Comparison of ENCODE assay signal across 2 cellular contexts in the genomic region with DNA sequence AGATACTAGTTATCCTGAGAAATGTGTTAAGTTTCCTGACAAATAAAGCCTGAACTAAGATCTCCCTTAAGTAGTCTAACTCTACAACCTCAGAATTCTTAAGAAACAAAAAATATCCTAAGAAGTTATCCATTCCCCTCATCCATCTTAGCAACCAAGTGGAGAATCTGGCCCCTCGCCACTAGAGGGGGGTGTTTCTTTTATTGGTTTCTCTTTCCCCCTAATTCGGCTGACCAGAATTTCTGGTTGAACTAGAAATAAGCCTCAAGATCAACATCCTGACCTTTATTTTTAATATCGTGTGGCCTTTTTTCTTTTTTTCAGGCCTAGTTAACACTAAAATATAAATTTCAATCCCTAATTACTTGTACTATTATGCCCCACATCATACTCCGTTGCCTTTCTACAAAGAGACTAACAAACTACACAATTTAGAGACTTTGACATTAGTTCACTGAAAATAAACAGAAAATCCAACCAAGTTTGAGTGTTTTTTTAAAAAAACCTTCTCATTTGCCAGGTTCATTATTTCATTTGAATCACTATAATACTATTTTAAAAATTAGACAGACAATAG.
TF ChIP-seq lines count a peak whose summit lies in the region.

No MANE protein-coding gene starts in this region.

TF ChIP-seq in GM23338, 12 proteins besides CTCF, POLR2A, EP300 and RAD21 (continued from another document):
- TF ChIP-seq, protein P1, sequence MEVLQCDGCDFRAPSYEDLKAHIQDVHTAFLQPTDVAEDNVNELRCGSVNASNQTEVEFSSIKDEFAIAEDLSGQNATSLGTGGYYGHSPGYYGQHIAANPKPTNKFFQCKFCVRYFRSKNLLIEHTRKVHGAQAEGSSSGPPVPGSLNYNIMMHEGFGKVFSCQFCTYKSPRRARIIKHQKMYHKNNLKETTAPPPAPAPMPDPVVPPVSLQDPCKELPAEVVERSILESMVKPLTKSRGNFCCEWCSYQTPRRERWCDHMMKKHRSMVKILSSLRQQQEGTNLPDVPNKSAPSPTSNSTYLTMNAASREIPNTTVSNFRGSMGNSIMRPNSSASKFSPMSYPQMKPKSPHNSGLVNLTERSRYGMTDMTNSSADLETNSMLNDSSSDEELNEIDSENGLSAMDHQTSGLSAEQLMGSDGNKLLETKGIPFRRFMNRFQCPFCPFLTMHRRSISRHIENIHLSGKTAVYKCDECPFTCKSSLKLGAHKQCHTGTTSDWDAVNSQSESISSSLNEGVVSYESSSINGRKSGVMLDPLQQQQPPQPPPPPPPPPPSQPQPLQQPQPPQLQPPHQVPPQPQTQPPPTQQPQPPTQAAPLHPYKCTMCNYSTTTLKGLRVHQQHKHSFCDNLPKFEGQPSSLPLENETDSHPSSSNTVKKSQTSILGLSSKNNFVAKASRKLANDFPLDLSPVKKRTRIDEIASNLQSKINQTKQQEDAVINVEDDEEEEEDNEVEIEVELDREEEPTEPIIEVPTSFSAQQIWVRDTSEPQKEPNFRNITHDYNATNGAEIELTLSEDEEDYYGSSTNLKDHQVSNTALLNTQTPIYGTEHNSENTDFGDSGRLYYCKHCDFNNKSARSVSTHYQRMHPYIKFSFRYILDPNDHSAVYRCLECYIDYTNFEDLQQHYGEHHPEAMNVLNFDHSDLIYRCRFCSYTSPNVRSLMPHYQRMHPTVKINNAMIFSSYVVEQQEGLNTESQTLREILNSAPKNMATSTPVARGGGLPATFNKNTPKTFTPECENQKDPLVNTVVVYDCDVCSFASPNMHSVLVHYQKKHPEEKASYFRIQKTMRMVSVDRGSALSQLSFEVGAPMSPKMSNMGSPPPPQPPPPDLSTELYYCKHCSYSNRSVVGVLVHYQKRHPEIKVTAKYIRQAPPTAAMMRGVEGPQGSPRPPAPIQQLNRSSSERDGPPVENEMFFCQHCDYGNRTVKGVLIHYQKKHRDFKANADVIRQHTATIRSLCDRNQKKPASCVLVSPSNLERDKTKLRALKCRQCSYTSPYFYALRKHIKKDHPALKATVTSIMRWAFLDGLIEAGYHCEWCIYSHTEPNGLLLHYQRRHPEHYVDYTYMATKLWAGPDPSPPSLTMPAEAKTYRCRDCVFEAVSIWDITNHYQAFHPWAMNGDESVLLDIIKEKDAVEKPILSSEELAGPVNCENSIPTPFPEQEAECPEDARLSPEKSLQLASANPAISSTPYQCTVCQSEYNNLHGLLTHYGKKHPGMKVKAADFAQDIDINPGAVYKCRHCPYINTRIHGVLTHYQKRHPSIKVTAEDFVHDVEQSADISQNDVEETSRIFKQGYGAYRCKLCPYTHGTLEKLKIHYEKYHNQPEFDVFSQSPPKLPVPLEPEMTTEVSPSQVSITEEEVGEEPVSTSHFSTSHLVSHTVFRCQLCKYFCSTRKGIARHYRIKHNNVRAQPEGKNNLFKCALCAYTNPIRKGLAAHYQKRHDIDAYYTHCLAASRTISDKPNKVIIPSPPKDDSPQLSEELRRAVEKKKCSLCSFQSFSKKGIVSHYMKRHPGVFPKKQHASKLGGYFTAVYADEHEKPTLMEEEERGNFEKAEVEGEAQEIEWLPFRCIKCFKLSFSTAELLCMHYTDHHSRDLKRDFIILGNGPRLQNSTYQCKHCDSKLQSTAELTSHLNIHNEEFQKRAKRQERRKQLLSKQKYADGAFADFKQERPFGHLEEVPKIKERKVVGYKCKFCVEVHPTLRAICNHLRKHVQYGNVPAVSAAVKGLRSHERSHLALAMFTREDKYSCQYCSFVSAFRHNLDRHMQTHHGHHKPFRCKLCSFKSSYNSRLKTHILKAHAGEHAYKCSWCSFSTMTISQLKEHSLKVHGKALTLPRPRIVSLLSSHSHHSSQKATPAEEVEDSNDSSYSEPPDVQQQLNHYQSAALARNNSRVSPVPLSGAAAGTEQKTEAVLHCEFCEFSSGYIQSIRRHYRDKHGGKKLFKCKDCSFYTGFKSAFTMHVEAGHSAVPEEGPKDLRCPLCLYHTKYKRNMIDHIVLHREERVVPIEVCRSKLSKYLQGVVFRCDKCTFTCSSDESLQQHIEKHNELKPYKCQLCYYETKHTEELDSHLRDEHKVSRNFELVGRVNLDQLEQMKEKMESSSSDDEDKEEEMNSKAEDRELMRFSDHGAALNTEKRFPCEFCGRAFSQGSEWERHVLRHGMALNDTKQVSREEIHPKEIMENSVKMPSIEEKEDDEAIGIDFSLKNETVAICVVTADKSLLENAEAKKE (CRISPR knock-in tag; IDR thresholded peaks at IDR 0.05) = no peak
- TF ChIP-seq NANOG (IDR thresholded peaks at IDR 0.05; ENCODE audit: borderline replicate concordance) (no peak), CREB1 (CRISPR knock-in tag; IDR thresholded peaks at IDR 0.05; ENCODE audit: low read depth) (no peak), STAT1 (IDR thresholded peaks at IDR 0.05; ENCODE audit: unreplicated experiment) (no peak), POLR2AphosphoS5 (IDR thresholded peaks at IDR 0.05; ENCODE audit: low read depth) (no peak), ZNF331 (CRISPR knock-in tag; IDR thresholded peaks at IDR 0.05; ENCODE audit: low read depth) (no peak)
- TF ChIP-seq, protein P2, sequence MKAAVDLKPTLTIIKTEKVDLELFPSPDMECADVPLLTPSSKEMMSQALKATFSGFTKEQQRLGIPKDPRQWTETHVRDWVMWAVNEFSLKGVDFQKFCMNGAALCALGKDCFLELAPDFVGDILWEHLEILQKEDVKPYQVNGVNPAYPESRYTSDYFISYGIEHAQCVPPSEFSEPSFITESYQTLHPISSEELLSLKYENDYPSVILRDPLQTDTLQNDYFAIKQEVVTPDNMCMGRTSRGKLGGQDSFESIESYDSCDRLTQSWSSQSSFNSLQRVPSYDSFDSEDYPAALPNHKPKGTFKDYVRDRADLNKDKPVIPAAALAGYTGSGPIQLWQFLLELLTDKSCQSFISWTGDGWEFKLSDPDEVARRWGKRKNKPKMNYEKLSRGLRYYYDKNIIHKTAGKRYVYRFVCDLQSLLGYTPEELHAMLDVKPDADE (IDR thresholded peaks at IDR 0.05) = no peak
- TF ChIP-seq, protein P3, sequence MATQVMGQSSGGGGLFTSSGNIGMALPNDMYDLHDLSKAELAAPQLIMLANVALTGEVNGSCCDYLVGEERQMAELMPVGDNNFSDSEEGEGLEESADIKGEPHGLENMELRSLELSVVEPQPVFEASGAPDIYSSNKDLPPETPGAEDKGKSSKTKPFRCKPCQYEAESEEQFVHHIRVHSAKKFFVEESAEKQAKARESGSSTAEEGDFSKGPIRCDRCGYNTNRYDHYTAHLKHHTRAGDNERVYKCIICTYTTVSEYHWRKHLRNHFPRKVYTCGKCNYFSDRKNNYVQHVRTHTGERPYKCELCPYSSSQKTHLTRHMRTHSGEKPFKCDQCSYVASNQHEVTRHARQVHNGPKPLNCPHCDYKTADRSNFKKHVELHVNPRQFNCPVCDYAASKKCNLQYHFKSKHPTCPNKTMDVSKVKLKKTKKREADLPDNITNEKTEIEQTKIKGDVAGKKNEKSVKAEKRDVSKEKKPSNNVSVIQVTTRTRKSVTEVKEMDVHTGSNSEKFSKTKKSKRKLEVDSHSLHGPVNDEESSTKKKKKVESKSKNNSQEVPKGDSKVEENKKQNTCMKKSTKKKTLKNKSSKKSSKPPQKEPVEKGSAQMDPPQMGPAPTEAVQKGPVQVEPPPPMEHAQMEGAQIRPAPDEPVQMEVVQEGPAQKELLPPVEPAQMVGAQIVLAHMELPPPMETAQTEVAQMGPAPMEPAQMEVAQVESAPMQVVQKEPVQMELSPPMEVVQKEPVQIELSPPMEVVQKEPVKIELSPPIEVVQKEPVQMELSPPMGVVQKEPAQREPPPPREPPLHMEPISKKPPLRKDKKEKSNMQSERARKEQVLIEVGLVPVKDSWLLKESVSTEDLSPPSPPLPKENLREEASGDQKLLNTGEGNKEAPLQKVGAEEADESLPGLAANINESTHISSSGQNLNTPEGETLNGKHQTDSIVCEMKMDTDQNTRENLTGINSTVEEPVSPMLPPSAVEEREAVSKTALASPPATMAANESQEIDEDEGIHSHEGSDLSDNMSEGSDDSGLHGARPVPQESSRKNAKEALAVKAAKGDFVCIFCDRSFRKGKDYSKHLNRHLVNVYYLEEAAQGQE (IDR thresholded peaks at IDR 0.05; ENCODE audit: unreplicated experiment) = no peak

TF ChIP-seq in HepG2, 621 proteins besides CTCF, POLR2A, EP300 and RAD21 (continued from another document):
- TF ChIP-seq, protein P4, sequence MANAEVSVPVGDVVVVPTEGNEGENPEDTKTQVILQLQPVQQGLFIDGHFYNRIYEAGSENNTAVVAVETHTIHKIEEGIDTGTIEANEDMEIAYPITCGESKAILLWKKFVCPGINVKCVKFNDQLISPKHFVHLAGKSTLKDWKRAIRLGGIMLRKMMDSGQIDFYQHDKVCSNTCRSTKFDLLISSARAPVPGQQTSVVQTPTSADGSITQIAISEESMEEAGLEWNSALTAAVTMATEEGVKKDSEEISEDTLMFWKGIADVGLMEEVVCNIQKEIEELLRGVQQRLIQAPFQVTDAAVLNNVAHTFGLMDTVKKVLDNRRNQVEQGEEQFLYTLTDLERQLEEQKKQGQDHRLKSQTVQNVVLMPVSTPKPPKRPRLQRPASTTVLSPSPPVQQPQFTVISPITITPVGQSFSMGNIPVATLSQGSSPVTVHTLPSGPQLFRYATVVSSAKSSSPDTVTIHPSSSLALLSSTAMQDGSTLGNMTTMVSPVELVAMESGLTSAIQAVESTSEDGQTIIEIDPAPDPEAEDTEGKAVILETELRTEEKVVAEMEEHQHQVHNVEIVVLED (CRISPR knock-in tag; IDR thresholded peaks at IDR 0.05; ENCODE audit: borderline replicate concordance) = no peak
- TF ChIP-seq SMC3 (IDR thresholded peaks at IDR 0.05; ENCODE audit: low read length) (peak; percentile 75), ZNF207 (IDR thresholded peaks at IDR 0.05; ENCODE audit: borderline replicate concordance) (no peak), TAF1 (CRISPR knock-in tag; IDR thresholded peaks at IDR 0.05) (no peak), HOXA5 (CRISPR knock-in tag; IDR thresholded peaks at IDR 0.05) (no peak)
